8 cellular contexts compared by ENCODE assay signal in the genomic region with DNA sequence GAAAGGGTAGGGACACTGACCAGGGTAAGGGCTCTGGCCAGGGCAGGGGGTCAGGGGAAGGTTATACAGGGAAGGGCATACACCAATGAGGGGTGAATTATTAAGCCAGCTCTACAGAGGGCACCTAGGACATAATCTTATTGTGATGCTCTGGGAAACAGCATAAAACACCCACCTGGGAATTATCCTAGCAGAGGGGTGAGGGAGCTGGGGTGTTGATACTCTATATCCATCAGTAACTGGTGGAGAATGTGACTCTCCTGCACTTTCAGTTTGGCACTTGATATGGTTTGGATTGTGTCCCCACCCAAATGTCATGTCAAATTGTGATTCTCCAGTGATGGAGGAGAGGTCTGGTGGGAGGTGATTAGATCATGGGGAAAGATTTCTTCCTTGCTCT.
"Had no signal": no experiment of that assay in that cellular context is flagged by ENCODE, and none has a peak within 500 bp of the region (broad histone marks: within the 10 kb centered on the region; RNA-seq: fewer than 3 reads in every experiment).

No MANE protein-coding gene starts in this region.

- FAIRE-seq: G401.6, GM12878, GM12891, GM12892, GM18507, GM19239 had no signal

- DNase-seq: GDM1, GF-D8 had no signal

- ATAC-seq: GM12878 had no signal

- H3K4me3 ChIP-seq: GM12878 had no signal
